ENCODE assay signal across 27 cellular contexts in the genomic region with DNA sequence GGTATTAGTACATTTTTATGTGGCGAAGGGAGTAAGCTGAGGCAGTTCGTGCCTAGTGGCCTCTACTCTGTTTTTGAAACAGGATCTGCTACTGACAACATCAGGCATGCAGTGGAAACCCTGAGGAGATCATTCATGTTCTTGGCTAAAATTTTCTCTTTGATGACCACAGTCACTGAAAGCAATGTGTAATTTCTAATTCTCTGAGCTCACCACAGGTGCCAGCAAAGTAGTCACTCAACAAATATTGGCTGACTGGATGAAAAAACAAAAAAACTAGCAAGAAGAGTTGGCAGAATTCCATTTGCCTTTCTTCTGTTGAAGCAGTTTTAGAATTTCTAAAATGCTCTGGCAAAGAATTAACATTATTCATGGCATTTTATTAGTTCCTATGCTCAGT.
DNase-seq lines count a peak whose midpoint lies in the region; ATAC-seq and TF ChIP-seq lines count a peak whose summit lies in the region.
"Had no signal": no experiment of that assay in that cellular context is flagged by ENCODE, and none has a peak within 500 bp of the region (broad histone marks: within the 10 kb centered on the region; RNA-seq: fewer than 3 reads in every experiment).

No MANE protein-coding gene starts in this region.

- no peaks in the 10 kb centered on the region for H3K36me3 ChIP-seq in PC-3 (ENCODE audit: low read depth, low read length)
- H3K36me3 ChIP-seq in liver (ENCODE audit: control insufficient read depth in 4 of 4, insufficient read depth in 3 of 4, low read depth in 1 of 4, low read length in 3 of 4), result peaks cover 0 to 4% (median 1%) of the 10 kb centered on the region in 4 donors
- no peaks in the 10 kb centered on the region for H3K36me3 ChIP-seq in CD8-positive, alpha-beta T cell (ENCODE audit: insufficient read depth, low read length)
- H3K36me3 ChIP-seq: transverse colon had no signal

- H3K9ac ChIP-seq in PC-3 (ENCODE audit: low read length) (no peak overlapping the region), liver (ENCODE audit: low read depth in 1 of 2, low read length in 2 of 2) (no peak overlapping the region)

- H3K9me3 ChIP-seq in PC-3 (ENCODE audit: low read length) (no peaks in the 10 kb centered on the region), liver (ENCODE audit: control insufficient read depth in 4 of 4, low read length in 3 of 4) (no peaks in the 10 kb centered on the region)
- H3K9me3 ChIP-seq in CD8-positive, alpha-beta T cell (ENCODE audit: low read length), result no peaks in the 10 kb centered on the region
- H3K9me3 ChIP-seq: ascending aorta, heart left ventricle, sigmoid colon, transverse colon had no signal

- intact Hi-C loops in PC-3 (cut with micrococcal nuclease), result no loop called here
- intact Hi-C loops in CD8-positive, alpha-beta T cell (cut with DNase I, micrococcal nuclease), result no loop called here

- no peaks in the 10 kb centered on the region for H3K9me2 ChIP-seq in PC-3 (replicated peaks; ENCODE audit: low read length)

- H3K4me3 ChIP-seq in PC-3 (ENCODE audit: low read length), result no peak overlapping the region
- H3K4me3 ChIP-seq in liver (ENCODE audit: low read depth in 1 of 3, low read length in 3 of 3), result no peak overlapping the region
- H3K4me3 ChIP-seq in CD8-positive, alpha-beta T cell (ENCODE audit: low read depth, low read length), result no peak overlapping the region
- H3K4me3 ChIP-seq: ascending aorta, heart left ventricle, lung, sigmoid colon, transverse colon had no signal

- H3K27me3 Mint-ChIP-seq in CD8-positive, alpha-beta T cell (ENCODE audit: low read depth), result no peaks in the 10 kb centered on the region

- H3K4me3 Mint-ChIP-seq in CD8-positive, alpha-beta T cell, result no peak overlapping the region
- H3K4me3 Mint-ChIP-seq: immature natural killer cell had no signal

- BruUV-seq in PC-3 (replicated peaks; lab: Mats Ljungman, UMichigan), result no TSS peak

- TF ChIP-seq CTCF in PC-3 (conservative IDR thresholded peaks at IDR 0.05; ENCODE audit: low read depth, low read length) (no peak), liver (IDR thresholded peaks at IDR 0.05; ENCODE audit: low read depth, low read length, missing input control) (no peak)
- TF ChIP-seq CTCF in CD8-positive, alpha-beta T cell (IDR thresholded peaks at IDR 0.05), result no peak

- no peaks in the 10 kb centered on the region for H3F3A ChIP-seq in PC-3 (ENCODE audit: low read length, unreplicated experiment)

- H3K27me3 ChIP-seq in PC-3 (ENCODE audit: low read length) (no peaks in the 10 kb centered on the region), liver (ENCODE audit: control insufficient read depth in 4 of 4, insufficient read depth in 4 of 4, low read length in 3 of 4) (no peaks in the 10 kb centered on the region)
- H3K27me3 ChIP-seq in CD8-positive, alpha-beta T cell (ENCODE audit: insufficient read depth, low read length), result no peaks in the 10 kb centered on the region
- H3K27me3 ChIP-seq: ascending aorta, heart left ventricle, sigmoid colon, transverse colon had no signal

- DNase-seq in GM03348 (ENCODE audit: low spot score) (peak; percentile 6), PC-3 (peak; percentile 48), HT-29 (ENCODE audit: low spot score) (no peak), T1000 (lab: John Stamatoyannopoulos, UW) (no peak), DMS 273 treated with DMSO at 0.1 percent for 48 hours (lab: John Stamatoyannopoulos, UW) (no peak)
- DNase-seq in CD8-positive, alpha-beta T cell, result no peak
- DNase-seq: activated CD4-positive, alpha-beta T cell treated with anti-CD3 and anti-CD28 coated beads for 1 hour; activated CD8-positive, alpha-beta memory T cell treated with anti-CD3 and anti-CD28 coated beads for 24 hours; activated naive CD4-positive, alpha-beta T cell treated with anti-CD3 and anti-CD28 coated beads, Interleukin-2, amount 50 U/mL, for 16 hours; activated T-cell treated with anti-CD3 and anti-CD28 coated beads, Interleukin-2, amount 50 U/mL, for 48 hours; EL; heart left ventricle; immature natural killer cell; NCI-H1436; NCI-H226; NK-92 treated with Interleukin-12 subunit alpha and Interleukin-12 subunit beta, amount 100 ng/mL, for 24 hours; sigmoid colon; stimulated activated naive CD4-positive, alpha-beta T cell; T-helper 9 cell; transverse colon had no signal

- H3K9me3 Mint-ChIP-seq in CD8-positive, alpha-beta T cell, result no peaks in the 10 kb centered on the region
- H3K9me3 Mint-ChIP-seq: immature natural killer cell had no signal

- H3K79me2 ChIP-seq in PC-3 (ENCODE audit: low read length), result no peaks in the 10 kb centered on the region

- ATAC-seq in HG02678 (IDR thresholded peaks at IDR 0.05; ENCODE audit: unreplicated experiment) (peak; percentile 15), PC-3 (peak; percentile 96)
- ATAC-seq in CD8-positive, alpha-beta T cell, result no peak
- ATAC-seq: HCT116, heart left ventricle, SK-N-SH treated with all-trans-retinoic acid at 6 μM for 48 hours had no signal

- no peak overlapping the region for H3K27ac Mint-ChIP-seq in CD8-positive, alpha-beta T cell
- H3K27ac Mint-ChIP-seq: immature natural killer cell had no signal

- 87% methylated on average over 2 of the region's 2 CpGs for WGBS in liver

- H3K27ac ChIP-seq in PC-3 (ENCODE audit: low read length), result no peak overlapping the region
- H3K27ac ChIP-seq in liver (ENCODE audit: low read depth in 1 of 2, low read length in 2 of 2), result peak overlapping the region; percentile 19 to 50
- no peak overlapping the region for H3K27ac ChIP-seq in CD8-positive, alpha-beta T cell (ENCODE audit: low read depth, low read length)
- H3K27ac ChIP-seq: ascending aorta, heart left ventricle, RWPE1, sigmoid colon, transverse colon had no signal

- no peaks in the 10 kb centered on the region for H3K4me1 Mint-ChIP-seq in CD8-positive, alpha-beta T cell (ENCODE audit: low read depth)

- H4K20me1 ChIP-seq in PC-3 (ENCODE audit: low read length), result no peaks in the 10 kb centered on the region

- TF ChIP-seq RAD21 in liver (IDR thresholded peaks at IDR 0.05), result peak in 1 of 2 donors; percentile 22

- CTCF ChIA-PET in PC-3 (lab: Charles Lee), result interaction anchor here (0.6 to 1.4 kb wide), 2 partner anchors 39 to 564 kb away, joined by 3 to 6 read pairs; no protein-coding TSS in a partner anchor
- CTCF ChIA-PET in CD8-positive, alpha-beta T cell (lab: Charles Lee), result no interaction called here

- no peak overlapping the region for H2AFZ ChIP-seq in PC-3 (ENCODE audit: low read length)

- POLR2A ChIA-PET in PC-3 (lab: Charles Lee; ENCODE audit: unreplicated experiment), result no interaction called here
- POLR2A ChIA-PET in CD8-positive, alpha-beta T cell (lab: Charles Lee), result no interaction called here

- no peak overlapping the region for H3K4me2 ChIP-seq in PC-3 (ENCODE audit: low read length)

- peaks cover 71% of the 10 kb centered on the region for H3K36me3 Mint-ChIP-seq in CD8-positive, alpha-beta T cell

- H3K4me1 ChIP-seq in PC-3 (ENCODE audit: insufficient read depth, low read length), result no peaks in the 10 kb centered on the region; the same call in 1 of the 2 replicates
- H3K4me1 ChIP-seq in liver (ENCODE audit: control insufficient read depth in 4 of 4, insufficient read depth in 4 of 4, low read length in 3 of 4), result peaks cover 2 to 21% (median 8%) of the 10 kb centered on the region in 4 donors
- H3K4me1 ChIP-seq in CD8-positive, alpha-beta T cell (ENCODE audit: insufficient read depth, low read length), result no peaks in the 10 kb centered on the region
- H3K4me1 ChIP-seq: ascending aorta, heart left ventricle, sigmoid colon, transverse colon had no signal

TF ChIP-seq in liver, 16 proteins besides CTCF, POLR2A, EP300 and RAD21:
- TF ChIP-seq, protein P1, sequence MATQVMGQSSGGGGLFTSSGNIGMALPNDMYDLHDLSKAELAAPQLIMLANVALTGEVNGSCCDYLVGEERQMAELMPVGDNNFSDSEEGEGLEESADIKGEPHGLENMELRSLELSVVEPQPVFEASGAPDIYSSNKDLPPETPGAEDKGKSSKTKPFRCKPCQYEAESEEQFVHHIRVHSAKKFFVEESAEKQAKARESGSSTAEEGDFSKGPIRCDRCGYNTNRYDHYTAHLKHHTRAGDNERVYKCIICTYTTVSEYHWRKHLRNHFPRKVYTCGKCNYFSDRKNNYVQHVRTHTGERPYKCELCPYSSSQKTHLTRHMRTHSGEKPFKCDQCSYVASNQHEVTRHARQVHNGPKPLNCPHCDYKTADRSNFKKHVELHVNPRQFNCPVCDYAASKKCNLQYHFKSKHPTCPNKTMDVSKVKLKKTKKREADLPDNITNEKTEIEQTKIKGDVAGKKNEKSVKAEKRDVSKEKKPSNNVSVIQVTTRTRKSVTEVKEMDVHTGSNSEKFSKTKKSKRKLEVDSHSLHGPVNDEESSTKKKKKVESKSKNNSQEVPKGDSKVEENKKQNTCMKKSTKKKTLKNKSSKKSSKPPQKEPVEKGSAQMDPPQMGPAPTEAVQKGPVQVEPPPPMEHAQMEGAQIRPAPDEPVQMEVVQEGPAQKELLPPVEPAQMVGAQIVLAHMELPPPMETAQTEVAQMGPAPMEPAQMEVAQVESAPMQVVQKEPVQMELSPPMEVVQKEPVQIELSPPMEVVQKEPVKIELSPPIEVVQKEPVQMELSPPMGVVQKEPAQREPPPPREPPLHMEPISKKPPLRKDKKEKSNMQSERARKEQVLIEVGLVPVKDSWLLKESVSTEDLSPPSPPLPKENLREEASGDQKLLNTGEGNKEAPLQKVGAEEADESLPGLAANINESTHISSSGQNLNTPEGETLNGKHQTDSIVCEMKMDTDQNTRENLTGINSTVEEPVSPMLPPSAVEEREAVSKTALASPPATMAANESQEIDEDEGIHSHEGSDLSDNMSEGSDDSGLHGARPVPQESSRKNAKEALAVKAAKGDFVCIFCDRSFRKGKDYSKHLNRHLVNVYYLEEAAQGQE (IDR thresholded peaks at IDR 0.05), result no peak
- TF ChIP-seq HNF4A (conservative IDR thresholded peaks at IDR 0.05) (peak in 1 of 2 donors; percentile 18), RXRA (IDR thresholded peaks at IDR 0.05) (peak in 1 of 2 donors; percentile 7)

Comparison
In these comparisons a context has a peak if more than half of its experiments do, and no peak if none do; other contexts are left out.
1. DNase-seq: peak in GM03348 (single experiment) and PC-3 (single experiment); none in CD8-positive, alpha-beta T cell (0 of 7), HT-29 (single experiment), T1000 (single experiment) and DMS 273 treated with DMSO at 0.1 percent for 48 hours (single experiment).
2. H3K27ac ChIP-seq: peak in liver (2 of 2); none in PC-3 (single experiment) and CD8-positive, alpha-beta T cell (single experiment).